Comparison of ENCODE assay signal across 25 cellular contexts in the genomic region with DNA sequence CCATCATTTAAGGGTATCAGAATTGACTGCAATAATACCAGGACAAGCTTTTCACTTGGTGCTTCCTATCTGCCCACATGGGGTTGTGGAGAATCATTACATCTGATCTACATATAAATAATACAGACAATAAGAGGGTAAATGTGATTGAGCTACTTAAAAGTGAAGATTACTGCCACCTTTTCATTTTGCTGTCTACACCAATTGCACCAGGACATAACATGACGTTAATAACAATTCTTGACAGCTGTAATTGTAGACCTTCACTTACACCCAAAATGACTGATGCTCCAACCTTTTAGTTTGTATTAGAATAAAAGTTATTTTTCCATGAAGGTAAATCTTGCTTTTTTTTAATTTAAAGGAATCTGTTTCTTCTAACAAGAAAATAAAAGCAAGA. TPM values are rescaled to one million over a fixed set of nuclear protein-coding genes. Genes with fewer than 3 reads are reported as not detected.
A peak's percentile ranks its signal among the peaks of the same experiment; 100 is the strongest.
DNase-seq lines count a peak whose midpoint lies in the region; ATAC-seq, FAIRE-seq and TF ChIP-seq lines count a peak whose summit lies in the region.
"Had no signal": no experiment of that assay in that cellular context is flagged by ENCODE, and none has a peak within 500 bp of the region (broad histone marks: within the 10 kb centered on the region; RNA-seq: fewer than 3 reads in every experiment).

No MANE protein-coding gene starts in this region.

- no peaks in the 10 kb centered on the region for H3K27me3 Mint-ChIP-seq in Calu3 (ENCODE audit: unreplicated experiment)
- H3K27me3 Mint-ChIP-seq: B cell; CD4-positive, CD25-positive, alpha-beta regulatory T cell had no signal

- H3K27ac ChIP-seq in heart right ventricle, result peak overlapping the region in 6 of 10 donors; percentile 55 to 81 (median 76)
- H3K27ac ChIP-seq in right atrium auricular region, result peak overlapping the region in 1 of 2 donors; percentile 79
- peak overlapping the region; percentile 62 to 84 (median 78) for H3K27ac ChIP-seq in gastrocnemius medialis
- H3K27ac ChIP-seq: 22Rv1, BLaER1, C4-2B had no signal

- CTCF ChIA-PET in Calu3 (lab: Charles Lee), result no interaction called here

- TF ChIP-seq CTCF in heart right ventricle (IDR thresholded peaks at IDR 0.05) (no peak), right atrium auricular region (IDR thresholded peaks at IDR 0.05) (no peak), gastrocnemius medialis (IDR thresholded peaks at IDR 0.05 in 4 of 5, conservative IDR thresholded peaks at IDR 0.05 in 1 of 5) (no peak), Calu3 (IDR thresholded peaks at IDR 0.05; ENCODE audit: unreplicated experiment) (no peak)

- H3K9me3 Mint-ChIP-seq in Calu3 (ENCODE audit: low read depth, unreplicated experiment), result peaks cover 4% of the 10 kb centered on the region
- H3K9me3 Mint-ChIP-seq: CD8-positive, alpha-beta T cell had no signal

- H3K36me3 ChIP-seq in heart right ventricle (peaks cover 0 to 28% (median 3%) of the 10 kb centered on the region in 9 donors), right atrium auricular region (peaks cover 10% of the 10 kb centered on the region), gastrocnemius medialis (no peaks in the 10 kb centered on the region)
- H3K36me3 ChIP-seq: BLaER1 had no signal

- no peak for DNase-seq in heart right ventricle
- DNase-seq in right atrium auricular region (ENCODE audit: low spot score), result no peak
- peak; percentile 82 for DNase-seq in NCI-H2227 (lab: John Stamatoyannopoulos, UW; ENCODE audit: unreplicated experiment)
- DNase-seq in gastrocnemius medialis, result no peak
- no peak for DNase-seq in Calu3
- DNase-seq in SW 1271 (lab: John Stamatoyannopoulos, UW), result no peak
- DNase-seq in kidney glomerular epithelial cell (lab: John Stamatoyannopoulos, UW), result no peak
- DNase-seq: Caco-2; CD4-positive, CD25-positive, alpha-beta regulatory T cell; CD8-positive, alpha-beta T cell; DMS 273 treated with DMSO at 0.1 percent for 48 hours; DMS79; EL; GDM1; H7 had no signal

- H3K4me3 ChIP-seq in heart right ventricle, result no peak overlapping the region
- H3K4me3 ChIP-seq in right atrium auricular region, result no peak overlapping the region
- no peak overlapping the region for H3K4me3 ChIP-seq in gastrocnemius medialis
- H3K4me3 ChIP-seq: BLaER1, GM12878 had no signal

- BruUV-seq in Calu3 (replicated peaks; lab: Mats Ljungman, UMichigan), result no TSS peak

- H3K27ac Mint-ChIP-seq in Calu3 (ENCODE audit: unreplicated experiment), result no peak overlapping the region
- H3K27ac Mint-ChIP-seq: B cell; CD4-positive, CD25-positive, alpha-beta regulatory T cell; CD8-positive, alpha-beta T cell had no signal

- ATAC-seq in heart right ventricle (no peak), gastrocnemius medialis (no peak)
- ATAC-seq: CD8-positive, alpha-beta T cell; GM12878; HCT116 had no signal

- H3K36me3 Mint-ChIP-seq in Calu3 (ENCODE audit: insufficient read depth, unreplicated experiment), result no peaks in the 10 kb centered on the region

- peak; percentile 33 for FAIRE-seq in islet of Langerhans (lab: Jason Lieb, UNC)
- FAIRE-seq: A204.1, D721Med, GM12878, H1 had no signal

- 62 to 67% methylated on average over 1 of the region's 1 CpG for WGBS in heart right ventricle, 2 donors

- in situ Hi-C loops in gastrocnemius medialis (cut with MboI; ENCODE audit: low sequenced_read_pairs in 4 of 4), result no loop called here

- H3K4me3 Mint-ChIP-seq in Calu3 (ENCODE audit: low read depth, unreplicated experiment), result no peak overlapping the region
- H3K4me3 Mint-ChIP-seq: B cell; CD4-positive, CD25-positive, alpha-beta regulatory T cell; CD8-positive, alpha-beta T cell had no signal

- H3K4me1 ChIP-seq in heart right ventricle (peaks cover 5 to 35% (median 32%) of the 10 kb centered on the region in 9 donors), right atrium auricular region (peaks cover 0 to 29% of the 10 kb centered on the region in 2 donors), gastrocnemius medialis (peaks cover 33 to 35% of the 10 kb centered on the region in 2 donors)
- H3K4me1 ChIP-seq: BLaER1, Caco-2 had no signal

- H3K27me3 ChIP-seq in heart right ventricle (no peaks in the 10 kb centered on the region), right atrium auricular region (no peaks in the 10 kb centered on the region), gastrocnemius medialis (no peaks in the 10 kb centered on the region)
- H3K27me3 ChIP-seq: BLaER1 had no signal

- H3K9me3 ChIP-seq in heart right ventricle, result no peaks in the 10 kb centered on the region
- no peaks in the 10 kb centered on the region for H3K9me3 ChIP-seq in right atrium auricular region
- H3K9me3 ChIP-seq in gastrocnemius medialis, result no peaks in the 10 kb centered on the region
- H3K9me3 ChIP-seq: BLaER1, Caco-2 had no signal

- H3K4me1 Mint-ChIP-seq in Calu3 (ENCODE audit: low read depth, unreplicated experiment), result no peaks in the 10 kb centered on the region
- H3K4me1 Mint-ChIP-seq: B cell had no signal

- intact Hi-C loops in heart right ventricle (cut with DNase I) (no loop called here), gastrocnemius medialis (cut with DNase I; ENCODE audit: low total_unique reads) (no loop called here), Calu3 (cut with micrococcal nuclease; ENCODE audit: unreplicated experiment) (no loop called here)

- no peak for TF ChIP-seq POLR2A in gastrocnemius medialis (IDR thresholded peaks at IDR 0.05)

RNA-seq across cellular contexts. Expression of gene TTN, which starts 36.5 kb away (rescaled TPM):
- total RNA-seq in heart right ventricle (1,000 to 10,000 TPM; 2,633 to 4,921 (median 3,995) TPM), right atrium auricular region (1,000 to 10,000 TPM; 1,330 to 3,257 TPM), gastrocnemius medialis (1,000 to 10,000 TPM; 4,552 to 9,701 (median 7,268) TPM), Calu3 (2022) (0.07 and 0.24 TPM in 2 replicates)
- polyA plus RNA-seq in heart right ventricle, result 100 to 1,000 TPM in 1 of 2 donors, 10 to 100 TPM in 1; 65.7 to 862 TPM

Comparison
In these comparisons a context has a peak if more than half of its experiments do, and no peak if none do; other contexts are left out.
1. RNA of gene TTN, which starts 36.5 kb away (total RNA-seq): 4,552 to 9,701 TPM in gastrocnemius medialis, 2,633 to 4,921 TPM in heart right ventricle and 1,330 to 3,257 TPM in right atrium auricular region; 0.07 to 0.24 TPM in Calu3; every median in the first group is over 1,000 times any median in the second.